10 cellular contexts compared by ENCODE assay signal in genomic region chr11:80593981-80594380, GRCh38.
A peak's percentile ranks its signal among the peaks of the same experiment; 100 is the strongest.
DNase-seq lines count a peak whose midpoint lies in the region; ATAC-seq and TF ChIP-seq lines count a peak whose summit lies in the region.
"Had no signal": no experiment of that assay in that cellular context is flagged by ENCODE, and none has a peak within 500 bp of the region (broad histone marks: within the 10 kb centered on the region; RNA-seq: fewer than 3 reads in every experiment).

No MANE protein-coding gene starts in this region.

- in situ Hi-C loops in astrocyte of the cerebellum (cut with HindIII; ENCODE audit: low sequenced_read_pairs) = no loop called here

- ATAC-seq in HG02623 (IDR thresholded peaks at IDR 0.05; ENCODE audit: unreplicated experiment) (no peak), GM19324 (IDR thresholded peaks at IDR 0.05; ENCODE audit: low FRiP score, unreplicated experiment) (no peak)
- ATAC-seq: activated CD4-positive, CD25-positive, alpha-beta regulatory T cell treated with anti-CD3 and anti-CD28 coated beads, Interleukin-2, amount 50 U/mL, for 24 hours had no signal

- no peak for TF ChIP-seq CTCF in astrocyte of the cerebellum (IDR thresholded peaks at IDR 0.05; ENCODE audit: low read depth, low read length, missing control alignments)
- no peak for TF ChIP-seq CTCF in tibial artery (IDR thresholded peaks at IDR 0.05)

- no peak overlapping the region for H3K27ac ChIP-seq in tibial artery

- intact Hi-C loops in tibial artery (cut with DNase I; ENCODE audit: low total_unique reads) = no loop called here

- no peaks in the 10 kb centered on the region for H3K9me3 ChIP-seq in tibial artery

- H3K4me3 ChIP-seq in astrocyte of the cerebellum (ENCODE audit: low read depth, low read length) = no peak overlapping the region
- no peak overlapping the region for H3K4me3 ChIP-seq in tibial artery

- H3K36me3 ChIP-seq in tibial artery = no peaks in the 10 kb centered on the region

- peak; percentile 8 for DNase-seq in 8988T
- DNase-seq in M059J (ENCODE audit: low read depth) = peak; percentile 93
- peak; percentile 8 for DNase-seq in astrocyte of the cerebellum (ENCODE audit: low read depth)
- DNase-seq in islet precursor cell = peak; percentile 74
- no peak for DNase-seq in tibial artery
- no peak for DNase-seq in stimulated activated naive CD4-positive, alpha-beta T cell (lab: John Stamatoyannopoulos, UW)
- DNase-seq: NCI-H524 treated with DMSO at 0.1 percent for 48 hours had no signal

- no peaks in the 10 kb centered on the region for H3K27me3 ChIP-seq in tibial artery

- H3K4me1 ChIP-seq in tibial artery = peaks cover 0 to 3% (median 0%) of the 10 kb centered on the region in 4 donors

Comparison
In these comparisons a context has a peak if more than half of its experiments do, and no peak if none do; other contexts are left out.
1. DNase-seq: peak in 8988T (single experiment), M059J (single experiment), astrocyte of the cerebellum (single experiment) and islet precursor cell (single experiment); none in tibial artery (0 of 2) and stimulated activated naive CD4-positive, alpha-beta T cell (0 of 6).